1 cellular context compared by ENCODE assay signal in genomic region chr11:67045314-67045713, GRCh38.
TF ChIP-seq lines count a peak whose summit lies in the region.

No MANE protein-coding gene starts in this region.

TF ChIP-seq in HEK293, 187 proteins besides CTCF, POLR2A, EP300 and RAD21 (continued from another document and continues in another):
- no peak for TF ChIP-seq ZNF514 (tag by site-specific recombination; IDR thresholded peaks at IDR 0.05)
- no peak for TF ChIP-seq SCRT1 (tag by site-specific recombination; IDR thresholded peaks at IDR 0.05; ENCODE audit: borderline replicate concordance)
- no peak for TF ChIP-seq ZNF549 (tag by site-specific recombination; IDR thresholded peaks at IDR 0.05)
- no peak for TF ChIP-seq ZNF311 (tag by site-specific recombination; IDR thresholded peaks at IDR 0.05; ENCODE audit: borderline replicate concordance)
- TF ChIP-seq ATF2 (tag by site-specific recombination; IDR thresholded peaks at IDR 0.05; ENCODE audit: low read depth) = no peak
- TF ChIP-seq ZNF510 (tag by site-specific recombination; IDR thresholded peaks at IDR 0.05; ENCODE audit: insufficient replicate concordance) = no peak
- TF ChIP-seq ZNF792 (tag by site-specific recombination; IDR thresholded peaks at IDR 0.05) = no peak
- TF ChIP-seq ZNF18 (tag by site-specific recombination; IDR thresholded peaks at IDR 0.05) = no peak
- no peak for TF ChIP-seq ZNF843 (tag by site-specific recombination; IDR thresholded peaks at IDR 0.05)
- no peak for TF ChIP-seq ZNF677 (tag by site-specific recombination; IDR thresholded peaks at IDR 0.05)
- TF ChIP-seq ZNF530 (tag by site-specific recombination; IDR thresholded peaks at IDR 0.05; ENCODE audit: low read depth) = no peak
- TF ChIP-seq GLIS1 (tag by site-specific recombination; IDR thresholded peaks at IDR 0.05) = peak; percentile 35; the same call in 1 of the 2 replicates
- TF ChIP-seq TSHZ1 (tag by site-specific recombination; IDR thresholded peaks at IDR 0.05; ENCODE audit: borderline replicate concordance) = no peak
- no peak for TF ChIP-seq ZNF600 (tag by site-specific recombination; IDR thresholded peaks at IDR 0.05)
- TF ChIP-seq ZNF324 (tag by site-specific recombination; IDR thresholded peaks at IDR 0.05) = peak; percentile 60; the same call in 1 of the 2 replicates
- no peak for TF ChIP-seq WT1 (tag by site-specific recombination; IDR thresholded peaks at IDR 0.05)
- peak; percentile 19; the same call in 1 of the 2 replicates for TF ChIP-seq PATZ1 (tag by site-specific recombination; IDR thresholded peaks at IDR 0.05)
- no peak for TF ChIP-seq ZNF529 (tag by site-specific recombination; IDR thresholded peaks at IDR 0.05; ENCODE audit: insufficient replicate concordance)
- TF ChIP-seq PRDM4 (tag by site-specific recombination; IDR thresholded peaks at IDR 0.05) = no peak
- no peak for TF ChIP-seq ZNF785 (tag by site-specific recombination; IDR thresholded peaks at IDR 0.05)
- no peak for TF ChIP-seq ZNF623 (tag by site-specific recombination; IDR thresholded peaks at IDR 0.05)
- TF ChIP-seq BCL11B (tag by site-specific recombination; IDR thresholded peaks at IDR 0.05; ENCODE audit: low read depth) = no peak
- no peak for TF ChIP-seq ZNF558 (tag by site-specific recombination; IDR thresholded peaks at IDR 0.05)
- TF ChIP-seq ZNF146 (tag by site-specific recombination; IDR thresholded peaks at IDR 0.05) = no peak
- no peak for TF ChIP-seq ZXDB (tag by site-specific recombination; IDR thresholded peaks at IDR 0.05)
- TF ChIP-seq ZNF596 (tag by site-specific recombination; IDR thresholded peaks at IDR 0.05) = no peak
- TF ChIP-seq ZNF26 (tag by site-specific recombination; IDR thresholded peaks at IDR 0.05) = no peak
- TF ChIP-seq ZNF747 (tag by site-specific recombination; IDR thresholded peaks at IDR 0.05) = no peak
- TF ChIP-seq KLF17 (tag by site-specific recombination; IDR thresholded peaks at IDR 0.05) = peak; percentile 29; the same call in 1 of the 2 replicates
- TF ChIP-seq ZBTB26 (tag by site-specific recombination; optimal IDR thresholded peaks at IDR 0.05) = peak; percentile 19
- no peak for TF ChIP-seq ZNF280C (tag by site-specific recombination; IDR thresholded peaks at IDR 0.05)
- peak; percentile 70; the same call in 1 of the 2 replicates for TF ChIP-seq ZBTB21 (tag by site-specific recombination; IDR thresholded peaks at IDR 0.05)
- no peak for TF ChIP-seq PRDM6 (tag by site-specific recombination; IDR thresholded peaks at IDR 0.05)
- TF ChIP-seq ZNF274 (IDR thresholded peaks at IDR 0.05; ENCODE audit: low read length) = no peak
- TF ChIP-seq ZNF274 (tag by site-specific recombination; IDR thresholded peaks at IDR 0.05; ENCODE audit: borderline replicate concordance) = no peak
- no peak for TF ChIP-seq ZNF544 (tag by site-specific recombination; IDR thresholded peaks at IDR 0.05)
- TF ChIP-seq SP3 (tag by site-specific recombination; IDR thresholded peaks at IDR 0.05) = no peak
- no peak for TF ChIP-seq ZBTB48 (tag by site-specific recombination; IDR thresholded peaks at IDR 0.05)
- no peak for TF ChIP-seq ZNF366 (tag by site-specific recombination; conservative IDR thresholded peaks at IDR 0.05)
- no peak for TF ChIP-seq ZNF175 (tag by site-specific recombination; IDR thresholded peaks at IDR 0.05)
- no peak for TF ChIP-seq ZNF211 (tag by site-specific recombination; IDR thresholded peaks at IDR 0.05; ENCODE audit: low read depth)
- no peak for TF ChIP-seq ZNF624 (tag by site-specific recombination; IDR thresholded peaks at IDR 0.05)
- TF ChIP-seq ZNF132 (tag by site-specific recombination; IDR thresholded peaks at IDR 0.05; ENCODE audit: borderline replicate concordance) = no peak
